In the genomic region with DNA sequence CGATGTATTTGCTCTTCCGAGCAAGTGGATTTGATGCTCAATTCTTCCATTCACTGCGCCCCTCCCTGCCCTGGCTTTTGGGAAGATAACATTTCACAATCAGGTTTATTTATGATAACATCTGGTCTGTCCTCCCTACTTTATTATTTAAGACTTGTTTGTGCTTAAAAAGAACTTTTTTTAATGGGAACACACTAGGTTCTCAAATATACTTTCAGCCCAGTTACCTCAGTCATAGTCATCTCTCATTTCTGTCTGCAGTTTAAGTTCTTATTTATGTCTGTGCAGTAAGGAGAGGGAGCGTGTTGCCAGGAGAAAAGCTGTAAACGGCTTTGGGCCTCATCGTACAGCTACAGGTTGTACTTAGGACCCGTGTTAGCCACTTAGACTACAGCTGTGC, we compare ENCODE assay signal across 25 cellular contexts.
"Had no signal": no experiment of that assay in that cellular context is flagged by ENCODE, and none has a peak within 500 bp of the region (broad histone marks: within the 10 kb centered on the region; RNA-seq: fewer than 3 reads in every experiment).

No MANE protein-coding gene starts in this region.

- H3K9me3 Mint-ChIP-seq: activated CD4-positive, alpha-beta memory T cell treated with anti-CD3 and anti-CD28 coated beads for 36 hours; activated CD4-positive, alpha-beta T cell treated with anti-CD3 and anti-CD28 coated beads, Interleukin-2, amount 10 ng/mL, durations not matched to agents 24 days and 14 days; activated naive CD4-positive, alpha-beta T cell treated with anti-CD3 and anti-CD28 coated beads for 36 hours; endodermal cell had no signal

- H3K27ac ChIP-seq: prostate gland, suprapubic skin, tibial artery had no signal

- H3K4me3 ChIP-seq: breast epithelium, prostate gland, smooth muscle cell, suprapubic skin, tibial artery had no signal

- H3K4me2 ChIP-seq: smooth muscle cell had no signal

- FAIRE-seq: keratinocyte had no signal

- H3K9me3 ChIP-seq: breast epithelium, prostate gland, suprapubic skin, tibial artery had no signal

- ATAC-seq: esophagus mucosa; left cardiac atrium; naive thymus-derived CD8-positive, alpha-beta T cell; sciatic nerve; T-helper 17 cell had no signal

- H3K27me3 Mint-ChIP-seq: activated CD4-positive, alpha-beta memory T cell treated with anti-CD3 and anti-CD28 coated beads for 36 hours; activated CD4-positive, alpha-beta T cell treated with anti-CD3 and anti-CD28 coated beads, Interleukin-2, amount 10 ng/mL, durations not matched to agents 24 days and 14 days; naive thymus-derived CD8-positive, alpha-beta T cell; T-helper 17 cell had no signal

- H3K4me3 Mint-ChIP-seq: activated CD4-positive, alpha-beta memory T cell treated with anti-CD3 and anti-CD28 coated beads for 36 hours; activated CD4-positive, alpha-beta T cell treated with anti-CD3 and anti-CD28 coated beads, Interleukin-2, amount 10 ng/mL, durations not matched to agents 24 days and 14 days; activated naive CD4-positive, alpha-beta T cell treated with anti-CD3 and anti-CD28 coated beads for 36 hours; activated T-helper 1 cell treated with anti-CD3 and anti-CD28 coated beads, Interleukin-12 subunit alpha, Interleukin-12 subunit beta, Interleukin-2, Interleukin-4 antibody, amounts not matched to agents 30 ng/mL and 10 ng/mL and 1 ng/mL, durations not matched to agents 14 hours and 24 hours and 36 hours; endodermal cell; T-helper 17 cell had no signal

- DNase-seq: activated CD4-positive, alpha-beta memory T cell treated with anti-CD3 and anti-CD28 coated beads for 36 hours; activated CD4-positive, alpha-beta T cell treated with anti-CD3 and anti-CD28 coated beads, Interleukin-2, amount 10 ng/mL, durations not matched to agents 24 days and 14 days; activated CD4-positive, CD25-positive, alpha-beta regulatory T cell treated with anti-CD3 and anti-CD28 coated beads, Interleukin-2, amount 50 U/mL, for 72 hours; activated CD8-positive, alpha-beta memory T cell treated with anti-CD3 and anti-CD28 coated beads, Interleukin-2, amount 50 U/mL, for 4 hours; activated effector memory CD4-positive, alpha-beta T cell treated with anti-CD3 and anti-CD28 coated beads, Interleukin-2, amount 50 U/mL, for 16 hours; activated naive CD4-positive, alpha-beta T cell treated with anti-CD3 and anti-CD28 coated beads for 36 hours; activated T-cell treated with anti-CD3 and anti-CD28 coated beads, Interleukin-2, amount 50 U/mL, for 1 hour; central memory CD4-positive, alpha-beta T cell; endodermal cell; foreskin melanocyte; left cardiac atrium; naive thymus-derived CD8-positive, alpha-beta T cell; stimulated activated CD4-positive, alpha-beta T cell treated with anti-CD3 and anti-CD28 coated beads, Interleukin-2, amount 100 ng/mL, for 24 hours; stimulated activated naive CD4-positive, alpha-beta T cell; T-helper 17 cell; T1000; tibial artery had no signal

- H3K4me1 ChIP-seq: breast epithelium had no signal

- H3K27ac Mint-ChIP-seq: activated CD4-positive, alpha-beta memory T cell treated with anti-CD3 and anti-CD28 coated beads for 36 hours; activated CD4-positive, alpha-beta T cell treated with anti-CD3 and anti-CD28 coated beads, Interleukin-2, amount 10 ng/mL, durations not matched to agents 24 days and 14 days; activated naive CD4-positive, alpha-beta T cell treated with anti-CD3 and anti-CD28 coated beads for 36 hours; activated T-helper 1 cell treated with anti-CD3 and anti-CD28 coated beads, Interleukin-12 subunit alpha, Interleukin-12 subunit beta, Interleukin-2, Interleukin-4 antibody, amounts not matched to agents 30 ng/mL and 10 ng/mL and 1 ng/mL, durations not matched to agents 14 hours and 24 hours and 36 hours; endodermal cell; T-helper 17 cell had no signal

- H3K36me3 ChIP-seq: breast epithelium, prostate gland had no signal

- H3K27me3 ChIP-seq: breast epithelium, suprapubic skin, tibial artery had no signal
